In the genomic region with DNA sequence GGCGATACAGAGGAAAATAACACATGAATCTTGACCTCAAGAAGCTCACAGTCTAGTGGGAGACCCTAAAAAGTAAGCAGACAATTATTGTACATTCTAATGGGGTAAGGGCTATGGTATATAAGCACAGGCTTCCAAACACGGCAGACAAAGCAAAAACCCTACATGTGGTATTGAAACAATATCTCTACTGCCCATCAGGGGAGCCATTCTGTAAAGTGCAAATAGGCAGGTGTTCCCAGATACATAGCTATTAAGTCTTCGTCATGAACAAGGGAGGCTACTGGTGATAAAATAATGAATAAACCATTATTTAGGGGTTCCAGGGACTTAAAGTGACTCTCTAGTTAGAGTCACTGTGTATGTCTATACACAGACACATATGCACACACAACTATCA, we compare ENCODE assay signal across 1 cellular context.
TF ChIP-seq lines count a peak whose summit lies in the region.

No MANE protein-coding gene starts in this region.

TF ChIP-seq in K562, 482 proteins besides CTCF, POLR2A, EP300 and RAD21:
- TF ChIP-seq, protein P1, sequence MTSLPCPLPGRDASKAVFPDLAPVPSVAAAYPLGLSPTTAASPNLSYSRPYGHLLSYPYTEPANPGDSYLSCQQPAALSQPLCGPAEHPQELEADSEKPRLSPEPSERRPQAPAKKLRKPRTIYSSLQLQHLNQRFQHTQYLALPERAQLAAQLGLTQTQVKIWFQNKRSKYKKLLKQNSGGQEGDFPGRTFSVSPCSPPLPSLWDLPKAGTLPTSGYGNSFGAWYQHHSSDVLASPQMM (CRISPR knock-in tag; IDR thresholded peaks at IDR 0.05): no peak
- TF ChIP-seq ZNF57 (CRISPR knock-in tag; IDR thresholded peaks at IDR 0.05): no peak
- TF ChIP-seq NFYB (IDR thresholded peaks at IDR 0.05; ENCODE audit: extremely low read depth, insufficient read length): no peak
- no peak for TF ChIP-seq ZNF764 (CRISPR knock-in tag; IDR thresholded peaks at IDR 0.05; ENCODE audit: low read depth)
- TF ChIP-seq NFIX (CRISPR knock-in tag; IDR thresholded peaks at IDR 0.05; ENCODE audit: low read depth): no peak
- no peak for TF ChIP-seq SP1 (CRISPR knock-in tag; IDR thresholded peaks at IDR 0.05)
- TF ChIP-seq PHF21A (IDR thresholded peaks at IDR 0.05; ENCODE audit: borderline replicate concordance, low read depth): no peak
- no peak for TF ChIP-seq ZBTB17 (CRISPR knock-in tag; IDR thresholded peaks at IDR 0.05)
- TF ChIP-seq MECOM (CRISPR knock-in tag; IDR thresholded peaks at IDR 0.05): no peak
- TF ChIP-seq, protein P2, sequence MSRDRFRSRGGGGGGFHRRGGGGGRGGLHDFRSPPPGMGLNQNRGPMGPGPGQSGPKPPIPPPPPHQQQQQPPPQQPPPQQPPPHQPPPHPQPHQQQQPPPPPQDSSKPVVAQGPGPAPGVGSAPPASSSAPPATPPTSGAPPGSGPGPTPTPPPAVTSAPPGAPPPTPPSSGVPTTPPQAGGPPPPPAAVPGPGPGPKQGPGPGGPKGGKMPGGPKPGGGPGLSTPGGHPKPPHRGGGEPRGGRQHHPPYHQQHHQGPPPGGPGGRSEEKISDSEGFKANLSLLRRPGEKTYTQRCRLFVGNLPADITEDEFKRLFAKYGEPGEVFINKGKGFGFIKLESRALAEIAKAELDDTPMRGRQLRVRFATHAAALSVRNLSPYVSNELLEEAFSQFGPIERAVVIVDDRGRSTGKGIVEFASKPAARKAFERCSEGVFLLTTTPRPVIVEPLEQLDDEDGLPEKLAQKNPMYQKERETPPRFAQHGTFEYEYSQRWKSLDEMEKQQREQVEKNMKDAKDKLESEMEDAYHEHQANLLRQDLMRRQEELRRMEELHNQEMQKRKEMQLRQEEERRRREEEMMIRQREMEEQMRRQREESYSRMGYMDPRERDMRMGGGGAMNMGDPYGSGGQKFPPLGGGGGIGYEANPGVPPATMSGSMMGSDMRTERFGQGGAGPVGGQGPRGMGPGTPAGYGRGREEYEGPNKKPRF (IDR thresholded peaks at IDR 0.05; ENCODE audit: low read depth, low read length): no peak
- TF ChIP-seq NCOA4 (IDR thresholded peaks at IDR 0.05; ENCODE audit: partially characterized antibody): no peak
- TF ChIP-seq PTBP1 (IDR thresholded peaks at IDR 0.05; ENCODE audit: low read depth, low read length): no peak
- TF ChIP-seq NCOA6 (IDR thresholded peaks at IDR 0.05): no peak
- no peak for TF ChIP-seq STAT5B (CRISPR knock-in tag; IDR thresholded peaks at IDR 0.05)
- no peak for TF ChIP-seq SRSF1 (IDR thresholded peaks at IDR 0.05; ENCODE audit: low read depth, low read length)
